ENCODE assay signal across 8 cellular contexts in genomic region chr12:57756406-57757341, GRCh38. TPM values are rescaled to one million over a fixed set of nuclear protein-coding genes. Genes with fewer than 3 reads are reported as not detected.
DNase-seq lines count a peak whose midpoint lies in the region; ATAC-seq and TF ChIP-seq lines count a peak whose summit lies in the region.

No MANE protein-coding gene starts in this region.

- no peaks in the 10 kb centered on the region for H3K9me3 ChIP-seq in KOPT-K1 (ENCODE audit: insufficient read depth, low read length, poor library complexity, severe bottlenecking)
- no peaks in the 10 kb centered on the region for H3K9me3 ChIP-seq in naive thymus-derived CD4-positive, alpha-beta T cell (ENCODE audit: control insufficient read depth in 2 of 3, low read length in 3 of 3)

- H3K36me3 Mint-ChIP-seq in naive thymus-derived CD4-positive, alpha-beta T cell = peaks cover 4 to 18% (median 6%) of the 10 kb centered on the region in 5 donors
- H3K36me3 Mint-ChIP-seq in type B pancreatic cell = peaks cover 12% of the 10 kb centered on the region

- DNase-seq in activated CD4-positive, CD25-positive, alpha-beta regulatory T cell treated with anti-CD3 and anti-CD28 coated beads, Interleukin-2, amount 50 U/mL, for 72 hours = peak; percentile 71
- DNase-seq in coronary artery (ENCODE audit: low spot score) = no peak
- DNase-seq in naive thymus-derived CD4-positive, alpha-beta T cell = peak; percentile 50 to 76 (median 70)
- DNase-seq in type B pancreatic cell (ENCODE audit: extremely low spot score, unreplicated experiment) = no peak

- H3K4me3 Mint-ChIP-seq in naive thymus-derived CD4-positive, alpha-beta T cell = peak overlapping the region; percentile 82 to 95 (median 92)
- H3K4me3 Mint-ChIP-seq in type B pancreatic cell = peak overlapping the region; percentile 89

- ATAC-seq in GM18868 (IDR thresholded peaks at IDR 0.05; ENCODE audit: unreplicated experiment) = peak; percentile 31
- ATAC-seq in naive thymus-derived CD4-positive, alpha-beta T cell = peak; percentile 24
- no peak for ATAC-seq in HG02938 (IDR thresholded peaks at IDR 0.05; ENCODE audit: unreplicated experiment)
- ATAC-seq in HG02623 (IDR thresholded peaks at IDR 0.05; ENCODE audit: unreplicated experiment) = no peak

- peaks cover 43 to 67% (median 59%) of the 10 kb centered on the region in 7 donors for H3K4me1 Mint-ChIP-seq in naive thymus-derived CD4-positive, alpha-beta T cell
- H3K4me1 Mint-ChIP-seq in type B pancreatic cell (ENCODE audit: unreplicated experiment) = peaks cover 34% of the 10 kb centered on the region

- no peaks in the 10 kb centered on the region for H3K27me3 ChIP-seq in naive thymus-derived CD4-positive, alpha-beta T cell (ENCODE audit: control insufficient read depth in 2 of 2, insufficient read depth in 2 of 2, low read length in 2 of 2)

- peak overlapping the region; percentile 45 for H3K27ac ChIP-seq in KOPT-K1 (ENCODE audit: low read depth, low read length, poor library complexity, severe bottlenecking)
- H3K27ac ChIP-seq in coronary artery = no peak overlapping the region
- peak overlapping the region; percentile 85 for H3K27ac ChIP-seq in naive thymus-derived CD4-positive, alpha-beta T cell (ENCODE audit: low read depth, low read length)

- TF ChIP-seq CTCF in coronary artery (IDR thresholded peaks at IDR 0.05) = no peak
- TF ChIP-seq CTCF in type B pancreatic cell (conservative IDR thresholded peaks at IDR 0.05) = peak; percentile 83

- peak overlapping the region; percentile 8 for H3K4me3 ChIP-seq in coronary artery
- peak overlapping the region; percentile 61 for H3K4me3 ChIP-seq in naive thymus-derived CD4-positive, alpha-beta T cell (ENCODE audit: low read length)

- H3K4me1 ChIP-seq in naive thymus-derived CD4-positive, alpha-beta T cell (ENCODE audit: control insufficient read depth in 2 of 2, insufficient read depth in 2 of 2, low read length in 2 of 2) = peaks cover 27 to 41% of the 10 kb centered on the region in 2 donors

- peaks cover 0 to 2% (median 0%) of the 10 kb centered on the region in 11 donors for H3K9me3 Mint-ChIP-seq in naive thymus-derived CD4-positive, alpha-beta T cell
- no peaks in the 10 kb centered on the region for H3K9me3 Mint-ChIP-seq in type B pancreatic cell

- CTCF ChIA-PET in naive thymus-derived CD4-positive, alpha-beta T cell (lab: Charles Lee) = interaction anchor here (0.6 to 2.5 kb wide), 23 partner anchors 8 to 1639 kb away, joined by 3 to 14 read pairs (median 4); partner anchors contain the start of genes CYP27B1, EEF1AKMT3, METTL1 and TSFM

- H3K36me3 ChIP-seq in KOPT-K1 (ENCODE audit: insufficient read depth, low read length) = peaks cover 49% of the 10 kb centered on the region
- peaks cover 0 to 18% (median 0%) of the 10 kb centered on the region in 3 experiments for H3K36me3 ChIP-seq in naive thymus-derived CD4-positive, alpha-beta T cell (ENCODE audit: control insufficient read depth in 2 of 3, insufficient read depth in 3 of 3, low read length in 3 of 3)

- peaks cover 0 to 2% (median 0%) of the 10 kb centered on the region in 5 donors for H3K27me3 Mint-ChIP-seq in naive thymus-derived CD4-positive, alpha-beta T cell
- H3K27me3 Mint-ChIP-seq in type B pancreatic cell = peaks cover 64% of the 10 kb centered on the region

- intact Hi-C loops in naive thymus-derived CD4-positive, alpha-beta T cell (cut with micrococcal nuclease) = loop anchor here (1.0 to 10.0 kb wide), 8 partner anchors 9 to 1932 kb away; partner anchors contain the start of genes DNAJC14 (in 1 of the 2), EEF1AKMT3 (in 1 of the 2), METTL1 (in 1 of the 2) and PRIM1 (in 1 of the 2)

- peak overlapping the region; percentile 64 to 91 (median 89) for H3K27ac Mint-ChIP-seq in naive thymus-derived CD4-positive, alpha-beta T cell
- peak overlapping the region; percentile 90 for H3K27ac Mint-ChIP-seq in type B pancreatic cell

- POLR2A ChIA-PET in naive thymus-derived CD4-positive, alpha-beta T cell (lab: Charles Lee) = interaction anchor here (0.5 to 3.3 kb wide), 13 partner anchors 9 to 142 kb away, joined by 3 to 17 read pairs (median 3); partner anchors contain the start of genes CYP27B1, EEF1AKMT3, METTL1 and TSFM

RNA-seq across cellular contexts. Expression of gene MARCHF9, which starts 1.8 kb away (rescaled TPM):
- total RNA-seq in naive thymus-derived CD4-positive, alpha-beta T cell = 10 to 100 TPM; 27.8 to 61.7 (median 44.4) TPM
- 1 to 10 TPM; 3.2 to 6.6 TPM for polyA plus RNA-seq in naive thymus-derived CD4-positive, alpha-beta T cell
- 15.0 and 20.1 TPM in 2 replicates for total RNA-seq in type B pancreatic cell (ENCODE audit: low replicate concordance)

RNA-seq across cellular contexts. Expression of gene CDK4, which starts 4.6 kb away (rescaled TPM):
- 100 to 1,000 TPM in 1 of 5 experiments, 10 to 100 TPM in 4; 23.8 to 108 (median 42.9) TPM for total RNA-seq in naive thymus-derived CD4-positive, alpha-beta T cell
- polyA plus RNA-seq in naive thymus-derived CD4-positive, alpha-beta T cell = 100 to 1,000 TPM in 1 of 2 donors, 10 to 100 TPM in 1; 77.6 to 105 TPM
- 124 and 193 TPM in 2 replicates for total RNA-seq in type B pancreatic cell (ENCODE audit: low replicate concordance)

RNA-seq across cellular contexts. Expression of gene CYP27B1, which starts 10.2 kb away (rescaled TPM):
- total RNA-seq in naive thymus-derived CD4-positive, alpha-beta T cell = 1 to 10 TPM in 4 of 5 experiments, under 1 TPM in 1; 0.97 to 2.6 (median 1.7) TPM
- polyA plus RNA-seq in naive thymus-derived CD4-positive, alpha-beta T cell = under 1 TPM in 1 of 2 donors, not detected in 1; 0.20 TPM
- 1.4 and 2.2 TPM in 2 replicates for total RNA-seq in type B pancreatic cell (ENCODE audit: low replicate concordance)

RNA-seq across cellular contexts. Expression of gene TSPAN31, which starts 11.8 kb away (rescaled TPM):
- total RNA-seq in naive thymus-derived CD4-positive, alpha-beta T cell = 10 to 100 TPM; 12.3 to 23.9 (median 20.3) TPM
- 10 to 100 TPM; 50.1 to 50.5 TPM for polyA plus RNA-seq in naive thymus-derived CD4-positive, alpha-beta T cell
- 34.8 and 40.8 TPM in 2 replicates for total RNA-seq in type B pancreatic cell (ENCODE audit: low replicate concordance)

RNA-seq across cellular contexts. Expression of gene METTL1, which starts 15.2 kb away (rescaled TPM):
- total RNA-seq in naive thymus-derived CD4-positive, alpha-beta T cell = 10 to 100 TPM; 11.8 to 30.9 (median 16.0) TPM
- polyA plus RNA-seq in naive thymus-derived CD4-positive, alpha-beta T cell = 10 to 100 TPM; 13.1 to 20.5 TPM
- total RNA-seq in type B pancreatic cell (ENCODE audit: low replicate concordance) = 29.3 and 31.1 TPM in 2 replicates

Comparison
In these comparisons a context has a peak if more than half of its experiments do, and no peak if none do; other contexts are left out.
1. ATAC-seq: peak in GM18868 (single experiment) and naive thymus-derived CD4-positive, alpha-beta T cell (single experiment); none in HG02938 (single experiment) and HG02623 (single experiment).
2. H3K27ac ChIP-seq: peak in KOPT-K1 (single experiment) and naive thymus-derived CD4-positive, alpha-beta T cell (single experiment); none in coronary artery (0 of 2).
3. DNase-seq: peak in activated CD4-positive, CD25-positive, alpha-beta regulatory T cell treated with anti-CD3 and anti-CD28 coated beads, Interleukin-2, amount 50 U/mL, for 72 hours (single experiment) and naive thymus-derived CD4-positive, alpha-beta T cell (9 of 9); none in coronary artery (single experiment) and type B pancreatic cell (single experiment).